8 cellular contexts compared by ENCODE assay signal in the genomic region with DNA sequence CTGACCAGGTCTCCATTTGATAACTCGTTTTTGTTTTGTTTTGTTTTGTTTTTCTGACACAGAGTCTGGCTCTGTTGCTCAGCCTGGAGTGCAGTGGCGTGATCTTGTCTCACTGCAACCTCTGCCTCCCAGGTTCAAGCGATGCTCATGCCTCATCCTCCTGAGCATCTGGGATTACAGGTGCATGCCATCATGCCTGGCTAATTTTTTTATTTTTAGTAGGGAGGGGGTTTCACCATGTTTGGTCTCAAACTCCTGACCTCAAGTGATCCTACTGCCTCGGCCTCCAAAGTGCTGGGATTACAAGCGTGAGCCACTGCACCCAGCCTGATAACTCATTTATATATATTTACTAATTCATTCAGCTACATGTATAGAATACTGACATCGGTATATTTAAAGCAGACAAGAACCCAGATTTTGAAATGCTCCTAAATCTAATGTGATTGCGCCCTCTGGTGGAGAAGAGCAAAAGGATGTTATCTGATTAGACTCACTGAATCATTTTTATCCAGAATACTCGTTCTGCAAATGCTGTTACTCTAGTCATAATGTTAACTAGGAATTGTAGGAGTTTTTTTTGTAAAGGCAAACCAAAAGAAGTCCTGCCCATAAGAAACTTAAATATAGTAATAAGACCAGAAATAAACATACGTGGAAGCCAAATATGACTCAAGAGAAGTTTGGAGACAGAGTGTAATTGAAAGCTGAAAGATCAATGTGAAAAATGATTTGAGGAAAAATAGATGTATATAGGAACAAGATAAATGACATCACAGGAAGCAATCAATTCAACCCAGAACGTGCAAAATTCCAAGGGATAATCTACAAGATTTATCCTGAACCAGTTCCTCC. TPM values are rescaled to one million over a fixed set of nuclear protein-coding genes. Genes with fewer than 3 reads are reported as not detected.
A peak's percentile ranks its signal among the peaks of the same experiment; 100 is the strongest.
DNase-seq lines count a peak whose midpoint lies in the region; ATAC-seq, FAIRE-seq and TF ChIP-seq lines count a peak whose summit lies in the region.

No MANE protein-coding gene starts in this region.

- TF ChIP-seq EP300 in sigmoid colon (IDR thresholded peaks at IDR 0.05): no peak

- H3K27me3 Mint-ChIP-seq in activated CD4-positive, alpha-beta memory T cell treated with anti-CD3 and anti-CD28 coated beads for 36 hours: peaks cover 46% of the 10 kb centered on the region

- TF ChIP-seq POLR2A in sigmoid colon (IDR thresholded peaks at IDR 0.05): no peak

- H3K36me3 Mint-ChIP-seq in activated CD4-positive, alpha-beta memory T cell treated with anti-CD3 and anti-CD28 coated beads for 36 hours: no peaks in the 10 kb centered on the region

- 21 to 28% methylated on average over 10 of the region's 10 CpGs for whole genome bisulfite sequencing in sigmoid colon, 2 donors

- peaks cover 0 to 35% (median 8%) of the 10 kb centered on the region in 4 donors for H3K4me1 ChIP-seq in sigmoid colon

- ATAC-seq in sciatic nerve: no peak
- ATAC-seq in HG02759 (IDR thresholded peaks at IDR 0.05; ENCODE audit: unreplicated experiment): no peak

- H3K4me3 Mint-ChIP-seq in activated CD4-positive, alpha-beta memory T cell treated with anti-CD3 and anti-CD28 coated beads for 36 hours: no peak overlapping the region

- CTCF ChIA-PET in BJ (lab: Yijun Ruan, JAX): interaction anchor here (0.7 to 10.6 kb wide), 25 partner anchors 10 to 1534 kb away, joined by 3 to 130 read pairs (median 6); no protein-coding TSS in a partner anchor
- CTCF ChIA-PET in activated CD4-positive, alpha-beta memory T cell treated with anti-CD3 and anti-CD28 coated beads for 36 hours (lab: Charles Lee): interaction anchor here (0.7 to 10.7 kb wide), 26 partner anchors 8 to 1539 kb away, joined by 3 to 169 read pairs (median 4); no protein-coding TSS in a partner anchor

- peak; percentile 77 for FAIRE-seq in frontal cortex (lab: Jason Lieb, UNC)

- H3K4me1 Mint-ChIP-seq in activated CD4-positive, alpha-beta memory T cell treated with anti-CD3 and anti-CD28 coated beads for 36 hours (ENCODE audit: low read depth): peaks cover 28% of the 10 kb centered on the region

- DNase-seq in BJ (ENCODE audit: low read depth) (no peak), GM20000 (ENCODE audit: low spot score) (peak; percentile 44), NCI-H446 treated with DMSO at 0.1 percent for 48 hours (lab: John Stamatoyannopoulos, UW) (peak; percentile 24), frontal cortex (ENCODE audit: low spot score in 2 of 2) (peak in 1 of 2 donors; percentile 47), sigmoid colon (no peak), sciatic nerve (ENCODE audit: low spot score) (no peak)
- DNase-seq in activated CD4-positive, alpha-beta memory T cell treated with anti-CD3 and anti-CD28 coated beads for 36 hours: peak; percentile 25

- intact Hi-C loops in activated CD4-positive, alpha-beta memory T cell treated with anti-CD3 and anti-CD28 coated beads for 36 hours (cut with micrococcal nuclease): loop anchor here (1.0 kb wide), 1 partner anchor 1356 kb away; no protein-coding TSS in a partner anchor
- intact Hi-C loops in sigmoid colon (cut with DNase I): loop anchor here (1.0 to 5.0 kb wide), 2 partner anchors 1472 to 1534 kb away; no protein-coding TSS in a partner anchor
- intact Hi-C loops in sciatic nerve (cut with DNase I): no loop called here

- H3K27ac ChIP-seq in sigmoid colon: no peak overlapping the region

- no peaks in the 10 kb centered on the region for H3K9me3 ChIP-seq in sigmoid colon

- H3K4me3 ChIP-seq in BJ (ENCODE audit: low read depth, low read length) (no peak overlapping the region), sigmoid colon (no peak overlapping the region)

- TF ChIP-seq CTCF in BJ (IDR thresholded peaks at IDR 0.05; ENCODE audit: insufficient read depth, low read depth, low read length) (peak; percentile 70), GM20000 (IDR thresholded peaks at IDR 0.05; ENCODE audit: extremely low read depth, missing control alignments) (peak; percentile 32), sigmoid colon (IDR thresholded peaks at IDR 0.05) (peak; percentile 52 to 81 (median 66))

- H3K27me3 ChIP-seq in BJ (ENCODE audit: control insufficient read depth, insufficient read depth, low read length) (no peaks in the 10 kb centered on the region), sigmoid colon (no peaks in the 10 kb centered on the region)

- POLR2A ChIA-PET in BJ (lab: Charles Lee): no interaction called here
- POLR2A ChIA-PET in activated CD4-positive, alpha-beta memory T cell treated with anti-CD3 and anti-CD28 coated beads for 36 hours (lab: Charles Lee): no interaction called here

- H3K9me3 Mint-ChIP-seq in activated CD4-positive, alpha-beta memory T cell treated with anti-CD3 and anti-CD28 coated beads for 36 hours: no peaks in the 10 kb centered on the region

- no peak overlapping the region for H3K27ac Mint-ChIP-seq in activated CD4-positive, alpha-beta memory T cell treated with anti-CD3 and anti-CD28 coated beads for 36 hours

- H3K36me3 ChIP-seq in BJ (ENCODE audit: control insufficient read depth, insufficient read depth, low read length) (no peaks in the 10 kb centered on the region), sigmoid colon (no peaks in the 10 kb centered on the region)

RNA-seq across cellular contexts. Expression of a gene that starts 5.3 kb away (rescaled TPM):
- polyA plus RNA-seq in BJ (2011; rRNA removed): 868 and 1,308 TPM in 2 replicates
- 1,303 and 1,456 TPM in 2 replicates for polyA minus RNA-seq in BJ (2011; rRNA and poly(A)+ RNA removed)
- not detected for total RNA-seq in activated CD4-positive, alpha-beta memory T cell treated with anti-CD3 and anti-CD28 coated beads for 36 hours
- 22.8 TPM for total RNA-seq in frontal cortex
- 100 to 1,000 TPM; 129 to 328 (median 143) TPM for total RNA-seq in sigmoid colon
- 10 to 100 TPM in 1 of 3 donors, 1 to 10 TPM in 2; 2.1 to 11.3 (median 3.0) TPM for polyA plus RNA-seq in sigmoid colon
- 275 TPM for total RNA-seq in sciatic nerve

RNA-seq across cellular contexts. Expression of a gene that starts 32.5 kb away (rescaled TPM):
- polyA plus RNA-seq in BJ (2011; rRNA removed) (133 and 214 TPM in 2 replicates), sigmoid colon (1,000 to 10,000 TPM in 2 of 3 donors, 100 to 1,000 TPM in 1; 948 to 2,470 (median 1,191) TPM)
- polyA minus RNA-seq in BJ (2011; rRNA and poly(A)+ RNA removed): 16.5 and 24.3 TPM in 2 replicates
- 100 to 1,000 TPM; 564 to 566 TPM for total RNA-seq in activated CD4-positive, alpha-beta memory T cell treated with anti-CD3 and anti-CD28 coated beads for 36 hours
- total RNA-seq in frontal cortex (247 TPM), sigmoid colon (1,000 to 10,000 TPM in 1 of 4 donors, 100 to 1,000 TPM in 3; 419 to 3,086 (median 644) TPM), sciatic nerve (223 TPM)

Comparison
In these comparisons a context has a peak if more than half of its experiments do, and no peak if none do; other contexts are left out.
1. DNase-seq: peak in GM20000 (single experiment), NCI-H446 treated with DMSO at 0.1 percent for 48 hours (single experiment) and activated CD4-positive, alpha-beta memory T cell treated with anti-CD3 and anti-CD28 coated beads for 36 hours (single experiment); none in BJ (single experiment), sigmoid colon (single experiment) and sciatic nerve (single experiment).
2. RNA of a gene that starts 5.3 kb away (total RNA-seq): 275 TPM in sciatic nerve (single experiment), 129 to 328 TPM in sigmoid colon and 22.8 TPM in frontal cortex (single experiment); not detected in activated CD4-positive, alpha-beta memory T cell treated with anti-CD3 and anti-CD28 coated beads for 36 hours; every median in the first group is over 10 times any median in the second.
3. Peak in every context shown above with its lines, with median percentiles within 50 percentile points of each other: CTCF ChIP-seq.